ENCODE assay signal across 2 cellular contexts in genomic region chr11:77512092-77512491, GRCh38.
TF ChIP-seq lines count a peak whose summit lies in the region.

No MANE protein-coding gene starts in this region.

TF ChIP-seq in GM23338, 12 proteins besides CTCF, POLR2A, EP300 and RAD21:
- TF ChIP-seq ETS1 (IDR thresholded peaks at IDR 0.05) (no peak), ZNF331 (CRISPR knock-in tag; IDR thresholded peaks at IDR 0.05; ENCODE audit: low read depth) (no peak), NANOG (IDR thresholded peaks at IDR 0.05; ENCODE audit: borderline replicate concordance) (no peak), REST (IDR thresholded peaks at IDR 0.05; ENCODE audit: unreplicated experiment) (no peak), ZNF462 (CRISPR knock-in tag; IDR thresholded peaks at IDR 0.05) (no peak), POLR2AphosphoS5 (IDR thresholded peaks at IDR 0.05; ENCODE audit: low read depth) (no peak), ZNF114 (CRISPR knock-in tag; IDR thresholded peaks at IDR 0.05) (no peak), STAT1 (IDR thresholded peaks at IDR 0.05; ENCODE audit: unreplicated experiment) (no peak), JUNB (IDR thresholded peaks at IDR 0.05; ENCODE audit: unreplicated experiment) (no peak), CREB1 (CRISPR knock-in tag; IDR thresholded peaks at IDR 0.05; ENCODE audit: low read depth) (no peak), EZH2 (IDR thresholded peaks at IDR 0.05; ENCODE audit: low read depth, unreplicated experiment) (no peak), EZH2phosphoT487 (IDR thresholded peaks at IDR 0.05; ENCODE audit: unreplicated experiment) (no peak)

TF ChIP-seq in H1, 55 proteins besides CTCF, POLR2A, EP300 and RAD21:
- no peak for TF ChIP-seq CHD2 (IDR thresholded peaks at IDR 0.05; ENCODE audit: low read length)
- no peak for TF ChIP-seq SUZ12 (IDR thresholded peaks at IDR 0.05; ENCODE audit: low read length)
- no peak for TF ChIP-seq SIX5 (IDR thresholded peaks at IDR 0.05; ENCODE audit: low read depth, low read length)
- TF ChIP-seq JUND (IDR thresholded peaks at IDR 0.05; ENCODE audit: low read length), result no peak
- no peak for TF ChIP-seq CTBP2 (IDR thresholded peaks at IDR 0.05; ENCODE audit: borderline replicate concordance, insufficient read depth, insufficient read length, low read length)
